Comparison of ENCODE assay signal across 22 cellular contexts in genomic region chr15:53512029-53512428, GRCh38.
DNase-seq lines count a peak whose midpoint lies in the region; ATAC-seq and TF ChIP-seq lines count a peak whose summit lies in the region.
"Had no signal": no experiment of that assay in that cellular context is flagged by ENCODE, and none has a peak within 500 bp of the region (broad histone marks: within the 10 kb centered on the region; RNA-seq: fewer than 3 reads in every experiment).

No MANE protein-coding gene starts in this region.

- TF ChIP-seq CTCF in Caco-2 (IDR thresholded peaks at IDR 0.05; ENCODE audit: insufficient read depth in 1 of 2, low read depth in 1 of 2, low read length in 1 of 2, severe bottlenecking in 1 of 2, unreplicated experiment in 1 of 2), result peak; percentile 27 to 38
- 0 out of 3 replicates have a peak, but pooled peaks have one; percentile 10 for TF ChIP-seq CTCF in GM12872 (IDR thresholded peaks at IDR 0.05; ENCODE audit: insufficient read depth, low read depth, low read length)
- TF ChIP-seq CTCF in WERI-Rb-1 (IDR thresholded peaks at IDR 0.05; ENCODE audit: low read depth, low read length), result peak; percentile 16; the same call in 1 of the 2 replicates
- no peak for TF ChIP-seq CTCF in smooth muscle cell (IDR thresholded peaks at IDR 0.05; ENCODE audit: borderline replicate concordance, insufficient read depth, poor library complexity, severe bottlenecking)

- no peaks in the 10 kb centered on the region for H3K9me3 ChIP-seq in Caco-2
- H3K9me3 ChIP-seq in WERI-Rb-1 (ENCODE audit: severe bottlenecking), result no peaks in the 10 kb centered on the region
- no peaks in the 10 kb centered on the region for H3K9me3 ChIP-seq in smooth muscle cell (replicated peaks; ENCODE audit: low read depth)
- H3K9me3 ChIP-seq: esophagus squamous epithelium, tibial nerve had no signal

- no peak overlapping the region for H3K27ac ChIP-seq in WERI-Rb-1
- no peak overlapping the region for H3K27ac ChIP-seq in smooth muscle cell (ENCODE audit: low read depth)
- H3K27ac ChIP-seq: esophagus squamous epithelium, tibial nerve had no signal

- H3K4me1 ChIP-seq in Caco-2, result no peaks in the 10 kb centered on the region
- H3K4me1 ChIP-seq in smooth muscle cell (ENCODE audit: low read depth), result no peaks in the 10 kb centered on the region
- H3K4me1 ChIP-seq: esophagus squamous epithelium, tibial nerve had no signal

- H3K4me3 ChIP-seq in Caco-2 (ENCODE audit: low read depth, low read length) (no peak overlapping the region), WERI-Rb-1 (ENCODE audit: low read depth, low read length) (no peak overlapping the region), smooth muscle cell (no peak overlapping the region)
- H3K4me3 ChIP-seq: esophagus squamous epithelium, tibial nerve had no signal

- DNase-seq in Caco-2 (no peak), WERI-Rb-1 (no peak), medulla oblongata (ENCODE audit: extremely low spot score) (peak; percentile 39), smooth muscle cell (lab: John Stamatoyannopoulos, UW; ENCODE audit: unreplicated experiment) (no peak), A172 (ENCODE audit: low spot score) (no peak)
- no peak for DNase-seq in activated CD4-positive, alpha-beta memory T cell treated with anti-CD3 and anti-CD28 coated beads for 36 hours
- DNase-seq: activated naive CD8-positive, alpha-beta T cell treated with anti-CD3 and anti-CD28 coated beads for 36 hours; CD4-positive, alpha-beta memory T cell; effector memory CD4-positive, alpha-beta T cell; esophagus squamous epithelium; naive thymus-derived CD4-positive, alpha-beta T cell; NCI-H1105; NCI-H2107; posterior cingulate gyrus; stimulated activated CD4-positive, alpha-beta T cell treated with anti-CD3 and anti-CD28 coated beads, Interleukin-1b, Interleukin-23, amount 100 ng/mL, for 48 hours; stimulated activated naive CD4-positive, alpha-beta T cell; T-helper 9 cell had no signal

- no peaks in the 10 kb centered on the region for H3K27me3 Mint-ChIP-seq in Caco-2 (ENCODE audit: insufficient read depth, unreplicated experiment)
- no peaks in the 10 kb centered on the region for H3K27me3 Mint-ChIP-seq in activated CD4-positive, alpha-beta memory T cell treated with anti-CD3 and anti-CD28 coated beads for 36 hours

- H3K9ac ChIP-seq in smooth muscle cell (ENCODE audit: low read depth), result no peak overlapping the region

- H3K9me3 Mint-ChIP-seq in Caco-2 (ENCODE audit: unreplicated experiment), result no peaks in the 10 kb centered on the region
- no peaks in the 10 kb centered on the region for H3K9me3 Mint-ChIP-seq in activated CD4-positive, alpha-beta memory T cell treated with anti-CD3 and anti-CD28 coated beads for 36 hours
- H3K9me3 Mint-ChIP-seq: activated naive CD8-positive, alpha-beta T cell treated with anti-CD3 and anti-CD28 coated beads for 36 hours; activated T-helper 1 cell treated with anti-CD3 and anti-CD28 coated beads, Interleukin-12 subunit alpha, Interleukin-12 subunit beta, Interleukin-2, Interleukin-4 antibody, amounts not matched to agents 30 ng/mL and 10 ng/mL and 1 ng/mL, durations not matched to agents 14 hours and 24 hours and 36 hours had no signal

- no peak overlapping the region for H2AFZ ChIP-seq in smooth muscle cell (ENCODE audit: low read depth)

- H3K4me3 Mint-ChIP-seq in Caco-2 (ENCODE audit: unreplicated experiment), result no peak overlapping the region
- H3K4me3 Mint-ChIP-seq in activated CD4-positive, alpha-beta memory T cell treated with anti-CD3 and anti-CD28 coated beads for 36 hours, result no peak overlapping the region
- H3K4me3 Mint-ChIP-seq: activated naive CD8-positive, alpha-beta T cell treated with anti-CD3 and anti-CD28 coated beads for 36 hours; activated T-helper 1 cell treated with anti-CD3 and anti-CD28 coated beads, Interleukin-12 subunit alpha, Interleukin-12 subunit beta, Interleukin-2, Interleukin-4 antibody, amounts not matched to agents 30 ng/mL and 10 ng/mL and 1 ng/mL, durations not matched to agents 14 hours and 24 hours and 36 hours; CD4-positive, alpha-beta memory T cell; naive thymus-derived CD4-positive, alpha-beta T cell had no signal

- H3K4me2 ChIP-seq in smooth muscle cell, result no peak overlapping the region

- H3K27me3 ChIP-seq in Caco-2 (replicated peaks; ENCODE audit: control insufficient read depth, insufficient read depth, low read length) (no peaks in the 10 kb centered on the region), WERI-Rb-1 (ENCODE audit: insufficient read depth, low read depth, severe bottlenecking) (no peaks in the 10 kb centered on the region), smooth muscle cell (ENCODE audit: low read depth) (no peaks in the 10 kb centered on the region)
- H3K27me3 ChIP-seq: esophagus squamous epithelium, tibial nerve had no signal

- CTCF ChIA-PET in Caco-2 (lab: Charles Lee), result interaction anchor here (0.6 to 1.1 kb wide), 4 partner anchors 57 to 746 kb away, joined by 3 to 12 read pairs (median 6); no protein-coding TSS in a partner anchor
- CTCF ChIA-PET in activated CD4-positive, alpha-beta memory T cell treated with anti-CD3 and anti-CD28 coated beads for 36 hours (lab: Charles Lee), result no interaction called here

- H3K4me1 Mint-ChIP-seq in Caco-2 (ENCODE audit: low read depth, unreplicated experiment), result no peaks in the 10 kb centered on the region
- no peaks in the 10 kb centered on the region for H3K4me1 Mint-ChIP-seq in activated CD4-positive, alpha-beta memory T cell treated with anti-CD3 and anti-CD28 coated beads for 36 hours (ENCODE audit: low read depth)
- H3K4me1 Mint-ChIP-seq: activated naive CD8-positive, alpha-beta T cell treated with anti-CD3 and anti-CD28 coated beads for 36 hours; CD4-positive, alpha-beta memory T cell; naive thymus-derived CD4-positive, alpha-beta T cell had no signal

- H4K20me1 ChIP-seq in smooth muscle cell (ENCODE audit: low read depth), result no peaks in the 10 kb centered on the region

- H3K27ac Mint-ChIP-seq in Caco-2 (ENCODE audit: unreplicated experiment), result no peak overlapping the region
- H3K27ac Mint-ChIP-seq in activated CD4-positive, alpha-beta memory T cell treated with anti-CD3 and anti-CD28 coated beads for 36 hours, result no peak overlapping the region
- H3K27ac Mint-ChIP-seq: activated naive CD8-positive, alpha-beta T cell treated with anti-CD3 and anti-CD28 coated beads for 36 hours; activated T-helper 1 cell treated with anti-CD3 and anti-CD28 coated beads, Interleukin-12 subunit alpha, Interleukin-12 subunit beta, Interleukin-2, Interleukin-4 antibody, amounts not matched to agents 30 ng/mL and 10 ng/mL and 1 ng/mL, durations not matched to agents 14 hours and 24 hours and 36 hours; CD4-positive, alpha-beta memory T cell; naive thymus-derived CD4-positive, alpha-beta T cell had no signal

- 80% methylated on average over 2 of the region's 2 CpGs for WGBS in smooth muscle cell (ENCODE audit: low lambda C conversion rate)

- no peaks in the 10 kb centered on the region for H3K36me3 Mint-ChIP-seq in Caco-2 (ENCODE audit: insufficient read depth, unreplicated experiment)
- H3K36me3 Mint-ChIP-seq in activated CD4-positive, alpha-beta memory T cell treated with anti-CD3 and anti-CD28 coated beads for 36 hours, result no peaks in the 10 kb centered on the region
- H3K36me3 Mint-ChIP-seq: activated naive CD8-positive, alpha-beta T cell treated with anti-CD3 and anti-CD28 coated beads for 36 hours; CD4-positive, alpha-beta memory T cell; naive thymus-derived CD4-positive, alpha-beta T cell had no signal

- no peaks in the 10 kb centered on the region for H3K79me2 ChIP-seq in smooth muscle cell (ENCODE audit: low read depth)

- POLR2A ChIA-PET in Caco-2 (lab: Charles Lee), result no interaction called here
- POLR2A ChIA-PET in activated CD4-positive, alpha-beta memory T cell treated with anti-CD3 and anti-CD28 coated beads for 36 hours (lab: Charles Lee), result no interaction called here

- ATAC-seq in HG03469 (IDR thresholded peaks at IDR 0.05; ENCODE audit: unreplicated experiment), result no peak
- ATAC-seq: naive thymus-derived CD4-positive, alpha-beta T cell; SK-N-SH treated with all-trans-retinoic acid at 6 μM for 48 hours had no signal

- H3K36me3 ChIP-seq in Caco-2 (ENCODE audit: control insufficient read depth, insufficient read depth, low read length) (no peaks in the 10 kb centered on the region), WERI-Rb-1 (no peaks in the 10 kb centered on the region), smooth muscle cell (ENCODE audit: low read depth) (no peaks in the 10 kb centered on the region)
- H3K36me3 ChIP-seq: esophagus squamous epithelium, tibial nerve had no signal

- no peaks in the 10 kb centered on the region for H3F3A ChIP-seq in smooth muscle cell (ENCODE audit: low read depth)

- no TSS peak for BruUV-seq in Caco-2 (replicated peaks; lab: Mats Ljungman, UMichigan)

- intact Hi-C loops in Caco-2 (cut with micrococcal nuclease; ENCODE audit: unreplicated experiment), result loop anchor here (1.0 to 10.0 kb wide), 4 partner anchors 128 to 732 kb away; no protein-coding TSS in a partner anchor
- intact Hi-C loops in activated CD4-positive, alpha-beta memory T cell treated with anti-CD3 and anti-CD28 coated beads for 36 hours (cut with micrococcal nuclease), result no loop called here
